ENCODE assay signal across 8 cellular contexts in the genomic region with DNA sequence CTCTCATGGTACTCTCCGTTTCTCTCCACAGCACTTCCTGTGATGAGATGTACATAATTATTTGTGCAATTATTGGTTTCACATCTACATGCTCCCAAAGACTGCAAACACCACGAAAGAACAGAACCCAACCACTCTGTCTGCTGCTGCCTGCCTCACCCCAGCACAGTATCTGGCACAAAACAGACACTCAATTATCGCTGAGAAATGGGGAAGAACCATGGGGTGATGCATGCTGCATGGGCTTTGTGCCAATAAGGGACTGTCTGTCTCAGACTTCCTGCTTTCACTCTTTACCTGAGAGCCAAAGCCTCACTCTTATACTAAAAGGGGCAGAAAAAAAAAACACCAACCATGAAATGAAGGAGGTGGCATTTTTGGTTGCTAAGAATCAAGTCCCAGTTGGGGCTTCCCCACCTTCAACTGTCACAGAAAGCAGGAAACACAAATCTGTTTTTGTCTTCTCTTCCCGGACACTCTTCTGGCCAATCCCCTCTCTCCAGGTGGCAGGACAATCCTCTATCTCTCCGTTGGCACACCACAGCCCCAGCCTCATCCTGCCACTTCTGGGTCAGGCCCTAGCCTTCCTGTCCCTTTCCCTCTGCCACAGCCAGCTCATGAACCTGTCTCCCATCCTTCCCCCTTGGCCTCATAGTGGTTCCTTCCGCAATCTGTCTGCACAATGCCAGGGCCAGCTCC.
DNase-seq lines count a peak whose midpoint lies in the region; ATAC-seq and TF ChIP-seq lines count a peak whose summit lies in the region.

No MANE protein-coding gene starts in this region.

- intact Hi-C loops in sigmoid colon (cut with DNase I): no loop called here
- intact Hi-C loops in A673 (cut with micrococcal nuclease; ENCODE audit: unreplicated experiment): no loop called here

- H3K4me1 ChIP-seq in adipocyte (ENCODE audit: control insufficient read depth, insufficient read depth, low read length) (peaks cover 82% of the 10 kb centered on the region), sigmoid colon (peaks cover 0 to 72% (median 64%) of the 10 kb centered on the region in 4 donors), A673 (ENCODE audit: insufficient read depth, low read length, poor library complexity, severe bottlenecking) (peaks cover 42% of the 10 kb centered on the region)

- H3K27me3 ChIP-seq in adipocyte (replicated peaks; ENCODE audit: control insufficient read depth, insufficient read depth, low read length) (no peaks in the 10 kb centered on the region), sigmoid colon (no peaks in the 10 kb centered on the region), A673 (replicated peaks; ENCODE audit: insufficient read depth, low read depth, low read length, poor library complexity) (no peaks in the 10 kb centered on the region)

- WGBS in sigmoid colon, 2 donors: 28% methylated on average over 6 of the region's 6 CpGs

- peak overlapping the region; percentile 14 for H3K9ac ChIP-seq in adipocyte (ENCODE audit: low read length)

- DNase-seq in T follicular helper cell (ENCODE audit: low read depth) (peak; percentile 63), adipocyte (ENCODE audit: low read depth) (no peak), sigmoid colon (no peak), A673 (ENCODE audit: low spot score) (no peak), amygdala (lab: John Stamatoyannopoulos, UW) (no peak), NCI-H446 treated with DMSO at 0.1 percent for 48 hours (lab: John Stamatoyannopoulos, UW) (no peak)

- no peaks in the 10 kb centered on the region for H3K9me3 ChIP-seq in adipocyte (ENCODE audit: control insufficient read depth, low read length)
- no peaks in the 10 kb centered on the region for H3K9me3 ChIP-seq in sigmoid colon
- H3K9me3 ChIP-seq in A673 (ENCODE audit: low read depth, low read length, poor library complexity, severe bottlenecking): no peaks in the 10 kb centered on the region

- POLR2A ChIA-PET in A673 (lab: Charles Lee; ENCODE audit: low non-redundant PET): no interaction called here

- CTCF ChIA-PET in A673 (lab: Charles Lee): no interaction called here

- ATAC-seq in GM19328 (IDR thresholded peaks at IDR 0.05; ENCODE audit: unreplicated experiment) (peak; percentile 77), HG03135 (IDR thresholded peaks at IDR 0.05; ENCODE audit: unreplicated experiment) (peak; percentile 79)

- H3K27ac ChIP-seq in sigmoid colon (peak overlapping the region; percentile 30 to 74 (median 64)), A673 (ENCODE audit: low read depth, low read length, poor library complexity, severe bottlenecking) (no peak overlapping the region)

- BruUV-seq in A673 (replicated peaks; lab: Mats Ljungman, UMichigan): no TSS peak

- H3K4me3 ChIP-seq in adipocyte (ENCODE audit: low read length): peak overlapping the region; percentile 9
- H3K4me3 ChIP-seq in sigmoid colon: no peak overlapping the region
- no peak overlapping the region for H3K4me3 ChIP-seq in A673 (ENCODE audit: low read depth, low read length, poor library complexity, severe bottlenecking)

- no peak for TF ChIP-seq POLR2A in sigmoid colon (IDR thresholded peaks at IDR 0.05)

- TF ChIP-seq EP300 in sigmoid colon (IDR thresholded peaks at IDR 0.05): no peak

- TF ChIP-seq CTCF in sigmoid colon (IDR thresholded peaks at IDR 0.05): no peak
- TF ChIP-seq CTCF in A673 (conservative IDR thresholded peaks at IDR 0.05; ENCODE audit: low read depth, low read length): no peak

- H3K36me3 ChIP-seq in adipocyte (ENCODE audit: control insufficient read depth, insufficient read depth, low read length, severe bottlenecking): no peaks in the 10 kb centered on the region
- no peaks in the 10 kb centered on the region for H3K36me3 ChIP-seq in sigmoid colon
- no peaks in the 10 kb centered on the region for H3K36me3 ChIP-seq in A673 (ENCODE audit: insufficient read depth, low read length, poor library complexity, severe bottlenecking)
